Comparison of ENCODE assay signal across 8 cellular contexts in the genomic region with DNA sequence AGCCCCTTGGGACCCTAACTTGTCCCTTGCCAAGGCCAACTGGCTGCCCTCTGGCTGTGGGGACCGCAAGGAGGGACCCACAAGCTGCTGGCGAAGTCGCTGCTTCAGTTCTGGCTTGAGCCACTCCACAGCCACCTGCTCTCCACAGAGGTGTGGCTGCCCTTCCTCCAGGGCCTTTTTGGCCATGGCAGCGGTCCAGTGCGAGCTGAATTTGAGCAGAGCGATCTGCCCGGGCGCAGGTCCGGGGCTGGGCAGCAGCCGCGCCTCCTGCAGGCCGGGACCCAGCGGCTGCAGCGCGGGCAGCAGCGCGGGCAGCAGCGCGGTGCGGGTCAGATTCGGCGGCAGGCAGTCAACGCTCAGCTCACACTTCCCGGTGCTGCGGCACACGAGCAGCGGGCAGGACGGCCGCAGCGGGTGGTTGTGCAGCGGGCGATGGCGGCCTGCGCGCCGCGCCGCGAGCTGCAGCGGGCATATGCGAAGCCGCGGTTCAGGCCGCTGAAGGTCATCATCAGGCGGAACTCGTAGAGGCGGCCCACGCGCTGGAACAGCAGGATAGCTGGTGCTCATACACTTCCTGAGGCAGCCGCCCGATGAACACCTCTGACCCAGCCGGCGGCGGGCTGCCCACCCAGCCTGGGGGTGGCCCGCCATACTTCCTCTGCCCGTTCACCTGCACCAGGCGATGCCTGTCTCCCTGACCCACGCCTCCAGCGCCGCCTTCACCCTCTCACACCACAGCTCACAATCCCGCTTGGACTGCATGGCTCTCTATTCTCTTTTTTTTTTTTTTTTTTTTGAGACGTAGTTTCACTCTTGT. TPM values are rescaled to one million over a fixed set of nuclear protein-coding genes. Genes with fewer than 3 reads are reported as not detected.
DNase-seq lines count a peak whose midpoint lies in the region; ATAC-seq and TF ChIP-seq lines count a peak whose summit lies in the region.
"Not testable (repeated sequence)": the region's sequence is repeated elsewhere in the genome, so short reads cannot be mapped to it uniquely, and the experiment has no call there.

No MANE protein-coding gene starts in this region.

- peak overlapping the region; percentile 72 for H3K4me3 Mint-ChIP-seq in activated T-cell treated with anti-CD3 and anti-CD28 coated beads, Interleukin-2, amount 50 U/mL, for 24 hours
- peak overlapping the region; percentile 82 for H3K4me3 Mint-ChIP-seq in natural killer cell treated with Interleukin-12 subunit alpha and Interleukin-12 subunit beta and Interleukin-15 and Interleukin-18, amount 100 ng/mL, for 72 hours

- H3K4me1 ChIP-seq in OCI-LY3 (ENCODE audit: low read length); hepatocyte (ENCODE audit: insufficient read depth): not testable (repeated sequence)
- peaks cover 0 to 13% (median 2%) of the 10 kb centered on the region in 4 donors for H3K4me1 ChIP-seq in stomach

- not testable (repeated sequence) for TF ChIP-seq POLR2A in stomach (IDR thresholded peaks at IDR 0.05)

- not testable (repeated sequence) for H3K27me3 ChIP-seq in OCI-LY3 (ENCODE audit: low read depth, low read length); hepatocyte; stomach

- not testable (repeated sequence) for H3K79me2 ChIP-seq in OCI-LY3 (ENCODE audit: low read length); hepatocyte

- H3K27ac Mint-ChIP-seq in activated T-cell treated with anti-CD3 and anti-CD28 coated beads, Interleukin-2, amount 50 U/mL, for 24 hours = peak overlapping the region; percentile 8
- H3K27ac Mint-ChIP-seq in natural killer cell treated with Interleukin-12 subunit alpha and Interleukin-12 subunit beta and Interleukin-15 and Interleukin-18, amount 100 ng/mL, for 72 hours = not testable (repeated sequence)

- peak overlapping the region; percentile 28; the same call in 1 of the 2 replicates for H3K9ac ChIP-seq in OCI-LY3 (ENCODE audit: low read length)

- H2AFZ ChIP-seq in OCI-LY3 (ENCODE audit: low read depth, low read length) (0 out of 2 replicates have a peak overlapping the region, but pooled peaks have one; percentile 31), hepatocyte (peak overlapping the region; percentile 50)

- not testable (repeated sequence) for TF ChIP-seq EP300 in stomach (IDR thresholded peaks at IDR 0.05)

- H3K27ac ChIP-seq in OCI-LY3 (ENCODE audit: low read length); hepatocyte: not testable (repeated sequence)
- H3K27ac ChIP-seq in stomach = peak overlapping the region; percentile 14 to 70 (median 38)

- ATAC-seq in HG03045 (IDR thresholded peaks at IDR 0.05; ENCODE audit: unreplicated experiment) = peak; percentile 52
- ATAC-seq in natural killer cell treated with Interleukin-12 subunit alpha and Interleukin-12 subunit beta and Interleukin-15 and Interleukin-18, amount 100 ng/mL, for 72 hours = peak; percentile 84 to 88

- not testable (repeated sequence) for H3K9me3 ChIP-seq in OCI-LY3 (ENCODE audit: insufficient read depth, low read length); hepatocyte (ENCODE audit: low read depth); stomach

- H3K4me3 ChIP-seq in OCI-LY3 (ENCODE audit: low read length) (peak overlapping the region; percentile 72), hepatocyte (peak overlapping the region; percentile 32), stomach (peak overlapping the region; percentile 31 to 47 (median 38))

- H3K36me3 Mint-ChIP-seq in activated T-cell treated with anti-CD3 and anti-CD28 coated beads, Interleukin-2, amount 50 U/mL, for 24 hours (ENCODE audit: low read depth); natural killer cell treated with Interleukin-12 subunit alpha and Interleukin-12 subunit beta and Interleukin-15 and Interleukin-18, amount 100 ng/mL, for 72 hours: not testable (repeated sequence)

- H3K4me2 ChIP-seq in OCI-LY3 (ENCODE audit: low read length) = peak overlapping the region; percentile 63
- peak overlapping the region; percentile 88 for H3K4me2 ChIP-seq in hepatocyte

- H3K9me3 Mint-ChIP-seq in activated T-cell treated with anti-CD3 and anti-CD28 coated beads, Interleukin-2, amount 50 U/mL, for 24 hours; natural killer cell treated with Interleukin-12 subunit alpha and Interleukin-12 subunit beta and Interleukin-15 and Interleukin-18, amount 100 ng/mL, for 72 hours: not testable (repeated sequence)

- intact Hi-C loops in stomach (cut with DNase I; ENCODE audit: low total_unique reads) = not testable (repeated sequence)

- not testable (repeated sequence) for H3K27me3 Mint-ChIP-seq in activated T-cell treated with anti-CD3 and anti-CD28 coated beads, Interleukin-2, amount 50 U/mL, for 24 hours; natural killer cell treated with Interleukin-12 subunit alpha and Interleukin-12 subunit beta and Interleukin-15 and Interleukin-18, amount 100 ng/mL, for 72 hours

- not testable (repeated sequence) for H3K9me2 ChIP-seq in hepatocyte (replicated peaks; ENCODE audit: insufficient read depth)

- not testable (repeated sequence) for TF ChIP-seq CTCF in OCI-LY3 (IDR thresholded peaks at IDR 0.05; ENCODE audit: low read depth, low read length); stomach (IDR thresholded peaks at IDR 0.05)
- peak; percentile 20 for TF ChIP-seq CTCF in hepatocyte (IDR thresholded peaks at IDR 0.05; ENCODE audit: poor library complexity)

- not testable (repeated sequence) for H3K36me3 ChIP-seq in OCI-LY3 (replicated peaks; ENCODE audit: low read depth, low read length); hepatocyte (replicated peaks; ENCODE audit: insufficient read depth, low read depth); stomach

- peaks cover 13% of the 10 kb centered on the region for H3K4me1 Mint-ChIP-seq in activated T-cell treated with anti-CD3 and anti-CD28 coated beads, Interleukin-2, amount 50 U/mL, for 24 hours (ENCODE audit: low read depth)
- peaks cover 7 to 15% of the 10 kb centered on the region in 2 donors for H3K4me1 Mint-ChIP-seq in natural killer cell treated with Interleukin-12 subunit alpha and Interleukin-12 subunit beta and Interleukin-15 and Interleukin-18, amount 100 ng/mL, for 72 hours (ENCODE audit: low read depth in 2 of 2)

- not testable (repeated sequence) for H4K20me1 ChIP-seq in OCI-LY3 (ENCODE audit: insufficient read depth, low read length); hepatocyte (ENCODE audit: insufficient read depth, poor library complexity, severe bottlenecking)

- DNase-seq in COLO668 (lab: John Stamatoyannopoulos, UW; ENCODE audit: unreplicated experiment) (peak; percentile 49), dermis blood vessel endothelial cell (peak; percentile 52), hepatocyte (ENCODE audit: low spot score) (peak; percentile 52), stomach (peak; percentile 54)
- peak; percentile 39 for DNase-seq in activated T-cell treated with anti-CD3 and anti-CD28 coated beads, Interleukin-2, amount 50 U/mL, for 24 hours
- DNase-seq in natural killer cell treated with Interleukin-12 subunit alpha and Interleukin-12 subunit beta and Interleukin-15 and Interleukin-18, amount 100 ng/mL, for 72 hours (ENCODE audit: low spot score) = not testable (repeated sequence)

- WGBS in hepatocyte (ENCODE audit: low lambda C conversion rate, missing lambda C conversion rate) = 15% methylated on average over 48 of the region's 62 CpGs
- 3 to 5% (median 4%) methylated on average over 11 to 33 of the region's 62 CpGs for WGBS in stomach, 5 donors

RNA-seq across cellular contexts. Expression of gene LRRC37A, which starts 34.9 kb away (rescaled TPM):
- total RNA-seq in dermis blood vessel endothelial cell = 0.60 and 1.9 TPM in 2 replicates
- total RNA-seq in hepatocyte = 1.4 and 1.9 TPM in 2 replicates
- 1.2 and 1.3 TPM in 2 replicates for polyA plus RNA-seq in hepatocyte
- total RNA-seq in natural killer cell treated with Interleukin-12 subunit alpha and Interleukin-12 subunit beta and Interleukin-15 and Interleukin-18, amount 100 ng/mL, for 72 hours = 1 to 10 TPM; 1.9 to 2.2 TPM
- total RNA-seq in stomach = 1 to 10 TPM in 3 of 5 donors, not detected in 2; 1.0 to 3.3 (median 2.7) TPM
- under 1 TPM; 0.68 to 0.98 (median 0.76) TPM for polyA plus RNA-seq in stomach
